ENCODE assay signal across 9 cellular contexts in the genomic region with DNA sequence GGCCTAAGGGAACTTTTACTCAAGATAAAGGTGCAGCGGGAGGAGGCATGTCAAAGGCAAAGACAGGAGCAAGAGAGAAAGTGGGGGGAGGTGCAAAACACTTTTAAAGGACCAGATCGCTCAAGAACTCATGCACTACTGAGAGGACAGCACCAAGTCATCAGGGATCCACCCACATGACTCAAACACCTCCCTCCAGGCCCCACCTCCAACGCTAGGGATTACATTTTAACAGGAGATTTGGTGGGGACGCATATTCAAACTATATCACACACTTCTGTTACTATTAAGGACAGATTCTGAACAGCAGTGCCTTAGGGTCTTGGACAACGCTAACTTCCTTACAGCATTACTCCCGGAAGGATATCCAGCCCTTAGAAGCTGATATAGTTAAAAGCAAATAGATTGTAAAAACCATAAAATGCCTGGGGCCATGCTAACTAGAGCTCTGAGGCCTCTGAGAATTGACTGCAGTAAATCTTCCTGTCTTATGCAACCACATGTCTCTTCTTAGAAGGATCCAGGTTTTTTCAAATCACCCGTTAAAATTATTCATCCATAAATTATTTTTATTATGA. TPM values are rescaled to one million over a fixed set of nuclear protein-coding genes. Genes with fewer than 3 reads are reported as not detected.
DNase-seq lines count a peak whose midpoint lies in the region; ATAC-seq, FAIRE-seq and TF ChIP-seq lines count a peak whose summit lies in the region.
"Had no signal": no experiment of that assay in that cellular context is flagged by ENCODE, and none has a peak within 500 bp of the region (broad histone marks: within the 10 kb centered on the region; RNA-seq: fewer than 3 reads in every experiment).

No MANE protein-coding gene starts in this region.

- POLR2A ChIA-PET in activated CD8-positive, alpha-beta T cell treated with anti-CD3 and anti-CD28 coated beads for 36 hours (lab: Charles Lee) = no interaction called here

- H3K27me3 Mint-ChIP-seq in glutamatergic neuron (ENCODE audit: unreplicated experiment) = no peaks in the 10 kb centered on the region
- peaks cover 9% of the 10 kb centered on the region for H3K27me3 Mint-ChIP-seq in activated CD8-positive, alpha-beta T cell treated with anti-CD3 and anti-CD28 coated beads for 36 hours

- no peak for TF ChIP-seq CTCF in glutamatergic neuron (IDR thresholded peaks at IDR 0.05; ENCODE audit: partially characterized antibody, unreplicated experiment)
- no peak for TF ChIP-seq CTCF in activated CD8-positive, alpha-beta T cell treated with anti-CD3 and anti-CD28 coated beads for 36 hours (IDR thresholded peaks at IDR 0.05)

- DNase-seq in ELF-1 (ENCODE audit: low read depth, low spot score) (peak; percentile 93), H54 (ENCODE audit: insufficient read length, low spot score) (no peak), NCI-H526 (lab: John Stamatoyannopoulos, UW) (peak; percentile 48 to 65), glutamatergic neuron (peak; percentile 22), SHP77 treated with DMSO at 0.1 percent for 48 hours (lab: John Stamatoyannopoulos, UW) (no peak), SIG-M5 (lab: John Stamatoyannopoulos, UW) (no peak)
- DNase-seq in activated CD8-positive, alpha-beta T cell treated with anti-CD3 and anti-CD28 coated beads for 36 hours = no peak

- peaks cover 28% of the 10 kb centered on the region for H3K4me1 Mint-ChIP-seq in glutamatergic neuron (ENCODE audit: low read depth, unreplicated experiment)
- peaks cover 10% of the 10 kb centered on the region for H3K4me1 Mint-ChIP-seq in activated CD8-positive, alpha-beta T cell treated with anti-CD3 and anti-CD28 coated beads for 36 hours (ENCODE audit: low read depth)

- peak; percentile 95 for FAIRE-seq in H54 (lab: Jason Lieb, UNC)
- FAIRE-seq: frontal cortex had no signal

- TF ChIP-seq POLR2A in H54 (IDR thresholded peaks at IDR 0.05; ENCODE audit: low read depth, low read length) = no peak

- intact Hi-C loops in activated CD8-positive, alpha-beta T cell treated with anti-CD3 and anti-CD28 coated beads for 36 hours (cut with micrococcal nuclease) = no loop called here

- peak overlapping the region; percentile 4 for H3K27ac Mint-ChIP-seq in glutamatergic neuron (ENCODE audit: unreplicated experiment)
- no peak overlapping the region for H3K27ac Mint-ChIP-seq in activated CD8-positive, alpha-beta T cell treated with anti-CD3 and anti-CD28 coated beads for 36 hours

- no peak for ATAC-seq in GM19035 (IDR thresholded peaks at IDR 0.05; ENCODE audit: unreplicated experiment)
- no peak for ATAC-seq in activated CD8-positive, alpha-beta T cell treated with anti-CD3 and anti-CD28 coated beads for 36 hours

- H3K4me3 Mint-ChIP-seq in glutamatergic neuron (ENCODE audit: unreplicated experiment) = peak overlapping the region; percentile 44
- no peak overlapping the region for H3K4me3 Mint-ChIP-seq in activated CD8-positive, alpha-beta T cell treated with anti-CD3 and anti-CD28 coated beads for 36 hours

- H3K36me3 Mint-ChIP-seq in glutamatergic neuron (ENCODE audit: unreplicated experiment) = no peaks in the 10 kb centered on the region
- no peaks in the 10 kb centered on the region for H3K36me3 Mint-ChIP-seq in activated CD8-positive, alpha-beta T cell treated with anti-CD3 and anti-CD28 coated beads for 36 hours (ENCODE audit: low read depth)

- CTCF ChIA-PET in activated CD8-positive, alpha-beta T cell treated with anti-CD3 and anti-CD28 coated beads for 36 hours (lab: Charles Lee) = no interaction called here

- H3K9me3 Mint-ChIP-seq in glutamatergic neuron (ENCODE audit: unreplicated experiment) = peaks cover 5% of the 10 kb centered on the region
- no peaks in the 10 kb centered on the region for H3K9me3 Mint-ChIP-seq in activated CD8-positive, alpha-beta T cell treated with anti-CD3 and anti-CD28 coated beads for 36 hours

RNA-seq across cellular contexts. Expression of a gene that starts 16.7 kb away (rescaled TPM):
- total RNA-seq in glutamatergic neuron (ENCODE audit: unreplicated experiment) = 60.6 TPM
- total RNA-seq in activated CD8-positive, alpha-beta T cell treated with anti-CD3 and anti-CD28 coated beads for 36 hours = under 1 TPM; 0.40 to 0.45 TPM

Comparison
In these comparisons a context has a peak if more than half of its experiments do, and no peak if none do; other contexts are left out.
1. DNase-seq: peak in ELF-1 (single experiment), NCI-H526 (2 of 2) and glutamatergic neuron (single experiment); none in H54 (single experiment), SHP77 treated with DMSO at 0.1 percent for 48 hours (single experiment), SIG-M5 (single experiment) and activated CD8-positive, alpha-beta T cell treated with anti-CD3 and anti-CD28 coated beads for 36 hours (single experiment).
2. RNA of a gene that starts 16.7 kb away (total RNA-seq): 60.6 TPM in glutamatergic neuron (single experiment); 0.40 to 0.45 TPM in activated CD8-positive, alpha-beta T cell treated with anti-CD3 and anti-CD28 coated beads for 36 hours; every median in the first group is over 10 times any median in the second.